Comparison of ENCODE assay signal across 10 cellular contexts in the genomic region with DNA sequence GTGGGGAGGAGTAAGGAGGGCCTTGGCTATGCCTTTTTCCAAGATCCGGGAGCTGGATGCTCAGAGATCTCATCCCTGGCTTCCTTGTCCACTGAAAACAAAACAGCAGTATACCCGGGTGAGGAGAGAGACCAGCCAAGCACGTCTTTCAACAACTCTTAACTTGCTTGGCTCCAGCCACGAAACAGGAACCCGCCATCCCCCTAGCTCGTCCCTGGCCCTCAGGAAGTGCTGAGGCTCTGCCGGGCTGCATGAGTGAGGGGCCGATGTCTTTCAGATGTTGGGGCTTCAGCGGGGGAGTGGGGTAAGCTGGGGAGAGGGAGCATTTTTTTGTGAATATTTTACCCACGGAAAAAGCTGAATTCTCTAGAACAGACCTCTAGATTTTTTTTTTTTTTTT.
DNase-seq lines count a peak whose midpoint lies in the region; ATAC-seq and TF ChIP-seq lines count a peak whose summit lies in the region.
"Had no signal": no experiment of that assay in that cellular context is flagged by ENCODE, and none has a peak within 500 bp of the region (broad histone marks: within the 10 kb centered on the region; RNA-seq: fewer than 3 reads in every experiment).

No MANE protein-coding gene starts in this region.

- no peak for TF ChIP-seq POLR2A in heart left ventricle (IDR thresholded peaks at IDR 0.05)

- H3F3A ChIP-seq in SK-N-SH (replicated peaks; ENCODE audit: insufficient read depth), result peaks cover 12% of the 10 kb centered on the region

- 45% methylated on average over 6 of the region's 10 CpGs for WGBS in SK-N-SH (ENCODE audit: low lambda C conversion rate)
- WGBS in heart left ventricle, 4 donors, result 13 to 25% (median 14%) methylated on average over 9 to 10 of the region's 10 CpGs

- peak overlapping the region; percentile 54; the same call in 1 of the 2 replicates for H3K4me2 ChIP-seq in SK-N-SH

- CTCF ChIA-PET in SK-N-SH (lab: Yijun Ruan, JAX), result interaction anchor here (0.6 to 13.7 kb wide), 24 partner anchors 12 to 638 kb away, joined by 3 to 150 read pairs (median 4); a partner anchor contains a TSS

- H2AFZ ChIP-seq in SK-N-SH (ENCODE audit: low read depth), result peak overlapping the region; percentile 53; the same call in 1 of the 2 replicates

- peak overlapping the region; percentile 87 to 99 for H3K27ac ChIP-seq in SK-N-SH (ENCODE audit: low read depth in 2 of 2, low read length in 1 of 2)
- peak overlapping the region in 11 of 12 donors; percentile 35 to 82 (median 74) for H3K27ac ChIP-seq in heart left ventricle
- H3K27ac ChIP-seq in skin epidermis, result peak overlapping the region in 18 of 21 experiments; percentile 10 to 90 (median 60)

- H3K4me1 ChIP-seq in SK-N-SH (ENCODE audit: control insufficient read depth in 1 of 2, insufficient read depth in 2 of 2, low read depth in 1 of 2, low read length in 1 of 2), result peaks cover 33 to 67% of the 10 kb centered on the region in 2 experiments
- H3K4me1 ChIP-seq in heart left ventricle, result peaks cover 4 to 84% (median 69%) of the 10 kb centered on the region in 12 donors
- no peaks in the 10 kb centered on the region for H3K4me1 ChIP-seq in mucosa of descending colon (ENCODE audit: low read depth)

- no peak for TF ChIP-seq RAD21 in SK-N-SH (IDR thresholded peaks at IDR 0.05; ENCODE audit: low read length)

- intact Hi-C loops in heart left ventricle (cut with DNase I) (loop anchor here in 3 of 10 donors (5.0 to 10.0 kb wide), 4 partner anchors 119 to 487 kb away; a partner anchor contains a TSS), mucosa of descending colon (cut with DNase I, micrococcal nuclease) (no loop called here)

- H3K9ac ChIP-seq in SK-N-SH, result peak overlapping the region; percentile 47; the same call in 1 of the 2 replicates

- H4K20me1 ChIP-seq in SK-N-SH (ENCODE audit: insufficient read depth), result no peaks in the 10 kb centered on the region

- H3K27me3 ChIP-seq in SK-N-SH (ENCODE audit: insufficient read depth), result no peaks in the 10 kb centered on the region
- H3K27me3 ChIP-seq in heart left ventricle, result no peaks in the 10 kb centered on the region

- no peaks in the 10 kb centered on the region for H3K9me2 ChIP-seq in SK-N-SH

- peak in 3 of 4 donors; percentile 4 to 18 (median 16) for ATAC-seq in heart left ventricle
- ATAC-seq in mucosa of descending colon, result no peak
- no peak for ATAC-seq in HG03571 (IDR thresholded peaks at IDR 0.05; ENCODE audit: unreplicated experiment)
- ATAC-seq in HG02852 (IDR thresholded peaks at IDR 0.05; ENCODE audit: unreplicated experiment), result no peak

- H3K36me3 ChIP-seq in SK-N-SH (replicated peaks in 1 of 2; ENCODE audit: control insufficient read depth in 1 of 2, insufficient read depth in 2 of 2, low read length in 1 of 2) (no peaks in the 10 kb centered on the region), heart left ventricle (no peaks in the 10 kb centered on the region), mucosa of descending colon (ENCODE audit: low read depth) (no peaks in the 10 kb centered on the region)

- TF ChIP-seq CTCF in SK-N-SH (IDR thresholded peaks at IDR 0.05), result no peak
- no peak for TF ChIP-seq CTCF in heart left ventricle (IDR thresholded peaks at IDR 0.05)
- TF ChIP-seq CTCF in mucosa of descending colon (IDR thresholded peaks at IDR 0.05), result no peak

- H3K9me3 ChIP-seq in SK-N-SH, result no peaks in the 10 kb centered on the region
- no peaks in the 10 kb centered on the region for H3K9me3 ChIP-seq in heart left ventricle
- H3K9me3 ChIP-seq in mucosa of descending colon, result no peaks in the 10 kb centered on the region

- POLR2A ChIA-PET in SK-N-SH (lab: Yijun Ruan, JAX), result interaction anchor here (0.6 to 1.1 kb wide), 3 partner anchors 18 to 112 kb away, joined by 3 to 5 read pairs (median 3); no protein-coding TSS in a partner anchor

- no peak for TF ChIP-seq EP300 in SK-N-SH (IDR thresholded peaks at IDR 0.05; ENCODE audit: borderline replicate concordance in 1 of 2, low read depth in 1 of 2, low read length in 1 of 2)

- H3K79me2 ChIP-seq in SK-N-SH (ENCODE audit: insufficient read depth), result no peaks in the 10 kb centered on the region

- DNase-seq in GF-D8 (lab: John Stamatoyannopoulos, UW) (peak; percentile 53), SK-N-SH (no peak), heart left ventricle (peak in 1 of 5 donors; percentile 52), mucosa of descending colon (no peak), HUDEP-2 (lab: John Stamatoyannopoulos, UW; ENCODE audit: unreplicated experiment in 76 of 76) (no peak)
- DNase-seq: activated CD4-positive, alpha-beta T cell treated with anti-CD3 and anti-CD28 coated beads, Interleukin-2, amount 10 ng/mL, durations not matched to agents 24 days and 14 days; NK-92 treated with Interleukin-12 subunit alpha and Interleukin-12 subunit beta, amount 100 ng/mL, for 24 hours had no signal

- no peak overlapping the region for H3K4me3 ChIP-seq in SK-N-SH (ENCODE audit: low read depth in 2 of 2, low read length in 1 of 2)
- peak overlapping the region in 1 of 12 donors; percentile 24 for H3K4me3 ChIP-seq in heart left ventricle
- H3K4me3 ChIP-seq in skin epidermis, result no peak overlapping the region
- no peak overlapping the region for H3K4me3 ChIP-seq in mucosa of descending colon

TF ChIP-seq in SK-N-SH, 30 proteins besides CTCF, POLR2A, EP300 and RAD21:
- TF ChIP-seq ELF1 (IDR thresholded peaks at IDR 0.05) (no peak), YY1 (IDR thresholded peaks at IDR 0.05; ENCODE audit: low read depth) (0 out of 2 replicates have a peak, but pooled peaks have one; percentile 11)

Comparison
In these comparisons a context has a peak if more than half of its experiments do, and no peak if none do; other contexts are left out.
1. ATAC-seq: peak in heart left ventricle (3 of 4); none in mucosa of descending colon (single experiment), HG03571 (single experiment) and HG02852 (single experiment).
2. Peak in every context shown above with its lines, with median percentiles within 50 percentile points of each other: H3K27ac ChIP-seq.